In the genomic region with DNA sequence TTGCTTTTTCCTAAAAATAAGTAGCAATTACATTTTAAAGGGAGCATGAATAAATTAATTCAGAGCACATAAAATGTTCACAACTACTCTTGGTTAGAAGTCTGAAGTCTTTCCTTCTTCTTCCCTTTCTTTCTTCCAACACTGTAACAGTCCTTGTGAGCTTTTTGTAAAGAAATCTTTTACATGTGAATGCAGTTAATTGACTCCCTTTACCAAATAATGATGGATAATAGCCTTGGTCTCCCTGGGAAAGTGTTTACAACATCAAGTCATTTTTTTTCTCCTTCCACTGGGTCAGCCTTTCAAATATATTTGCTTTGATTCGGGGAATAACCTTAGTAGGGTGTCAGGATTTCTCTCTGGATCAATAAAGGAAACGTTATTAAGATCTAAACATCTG, we compare ENCODE assay signal across 24 cellular contexts. TPM values are rescaled to one million over a fixed set of nuclear protein-coding genes. Genes with fewer than 3 reads are reported as not detected.
A peak's percentile ranks its signal among the peaks of the same experiment; 100 is the strongest.
DNase-seq lines count a peak whose midpoint lies in the region; ATAC-seq and TF ChIP-seq lines count a peak whose summit lies in the region.
"Had no signal": no experiment of that assay in that cellular context is flagged by ENCODE, and none has a peak within 500 bp of the region (broad histone marks: within the 10 kb centered on the region; RNA-seq: fewer than 3 reads in every experiment).

No MANE protein-coding gene starts in this region.

- H3K9me3 Mint-ChIP-seq in GM23338 = peaks cover 17% of the 10 kb centered on the region; the same call in 2 of the 3 replicates

- peak overlapping the region; percentile 14; the same call in 1 of the 2 replicates for H3K9ac ChIP-seq in HUES64 (ENCODE audit: low read depth, low read length)
- H3K9ac ChIP-seq: BLaER1 treated with 17β-estradiol and CSF1 and Interleukin-3, amounts not matched to agents 10 nM and 100 nM had no signal

- 0 out of 2 replicates have a peak overlapping the region, but pooled peaks have one; percentile 5 for H3K4me3 ChIP-seq in GM23338
- H3K4me3 ChIP-seq in HUES64 (ENCODE audit: low read length) = no peak overlapping the region
- H3K4me3 ChIP-seq in adrenal gland = no peak overlapping the region
- H3K4me3 ChIP-seq in gastrocnemius medialis = no peak overlapping the region
- H3K4me3 ChIP-seq: BLaER1 treated with 17β-estradiol and CSF1 and Interleukin-3, amounts not matched to agents 10 nM and 100 nM had no signal

- no peak for TF ChIP-seq POLR2A in adrenal gland (IDR thresholded peaks at IDR 0.05)
- no peak for TF ChIP-seq POLR2A in gastrocnemius medialis (IDR thresholded peaks at IDR 0.05)

- peak overlapping the region; percentile 27 for H3K4me2 ChIP-seq in GM23338
- H3K4me2 ChIP-seq: BLaER1 treated with 17β-estradiol and CSF1 and Interleukin-3, amounts not matched to agents 10 nM and 100 nM had no signal

- peak overlapping the region; percentile 78 for H3K27ac ChIP-seq in GM23338 (ENCODE audit: low read depth)
- H3K27ac ChIP-seq in HUES64 (ENCODE audit: low read depth, low read length) = peak overlapping the region; percentile 81; the same call in 1 of the 2 replicates
- H3K27ac ChIP-seq in adrenal gland = no peak overlapping the region
- no peak overlapping the region for H3K27ac ChIP-seq in gastrocnemius medialis
- H3K27ac ChIP-seq: BLaER1 treated with 17β-estradiol and CSF1 and Interleukin-3, amounts not matched to agents 10 nM and 100 nM; RWPE1 had no signal

- no peak overlapping the region for H2AFZ ChIP-seq in GM23338

- H3K4me1 ChIP-seq in GM23338 (ENCODE audit: insufficient read depth) (peaks cover 51% of the 10 kb centered on the region), HUES64 (ENCODE audit: insufficient read depth, low read length) (peaks cover 66% of the 10 kb centered on the region), adrenal gland (replicated peaks in 1 of 2) (no peaks in the 10 kb centered on the region), gastrocnemius medialis (no peaks in the 10 kb centered on the region)

- H3K27me3 ChIP-seq in GM23338 (ENCODE audit: insufficient read depth) = no peaks in the 10 kb centered on the region
- no peaks in the 10 kb centered on the region for H3K27me3 ChIP-seq in HUES64 (ENCODE audit: insufficient read depth, low read length)
- no peaks in the 10 kb centered on the region for H3K27me3 ChIP-seq in adrenal gland
- no peaks in the 10 kb centered on the region for H3K27me3 ChIP-seq in gastrocnemius medialis
- H3K27me3 ChIP-seq: BLaER1 treated with 17β-estradiol and CSF1 and Interleukin-3, amounts not matched to agents 10 nM and 100 nM had no signal

- H3F3A ChIP-seq in GM23338 (replicated peaks; ENCODE audit: low read depth) = no peaks in the 10 kb centered on the region

- no peaks in the 10 kb centered on the region for H3K36me3 ChIP-seq in GM23338 (ENCODE audit: insufficient read depth)
- H3K36me3 ChIP-seq in HUES64 (ENCODE audit: insufficient read depth, low read length) = no peaks in the 10 kb centered on the region
- H3K36me3 ChIP-seq in adrenal gland (replicated peaks in 1 of 2) = no peaks in the 10 kb centered on the region
- no peaks in the 10 kb centered on the region for H3K36me3 ChIP-seq in gastrocnemius medialis
- H3K36me3 ChIP-seq: BLaER1 treated with 17β-estradiol and CSF1 and Interleukin-3, amounts not matched to agents 10 nM and 100 nM had no signal

- no peaks in the 10 kb centered on the region for H4K20me1 ChIP-seq in GM23338 (replicated peaks; ENCODE audit: insufficient read depth)
- H4K20me1 ChIP-seq: BLaER1 treated with 17β-estradiol and CSF1 and Interleukin-3, amounts not matched to agents 10 nM and 100 nM had no signal

- no peaks in the 10 kb centered on the region for H3K9me2 ChIP-seq in GM23338 (ENCODE audit: insufficient read depth)

- peak overlapping the region; percentile 49 for H3K4me3 Mint-ChIP-seq in GM23338
- H3K4me3 Mint-ChIP-seq: CD4-positive, alpha-beta T cell; T-cell had no signal

- no peaks in the 10 kb centered on the region for H3K9me3 ChIP-seq in HUES64 (ENCODE audit: insufficient read depth, low read depth, low read length)
- no peaks in the 10 kb centered on the region for H3K9me3 ChIP-seq in adrenal gland (replicated peaks in 1 of 3)
- H3K9me3 ChIP-seq in gastrocnemius medialis = no peaks in the 10 kb centered on the region
- H3K9me3 ChIP-seq: BLaER1 treated with 17β-estradiol and CSF1 and Interleukin-3, amounts not matched to agents 10 nM and 100 nM had no signal

- in situ Hi-C loops in gastrocnemius medialis (cut with MboI; ENCODE audit: low sequenced_read_pairs in 4 of 4) = no loop called here

- TF ChIP-seq CTCF in GM23338 (conservative IDR thresholded peaks at IDR 0.05; ENCODE audit: low read depth in 2 of 2) (no peak), adrenal gland (IDR thresholded peaks at IDR 0.05) (no peak), gastrocnemius medialis (IDR thresholded peaks at IDR 0.05 in 4 of 5, conservative IDR thresholded peaks at IDR 0.05 in 1 of 5) (no peak)

- no peaks in the 10 kb centered on the region for H3K79me2 ChIP-seq in GM23338 (replicated peaks; ENCODE audit: insufficient read depth)

- H3K36me3 Mint-ChIP-seq in GM23338 (ENCODE audit: low read depth) = peaks cover 21% of the 10 kb centered on the region
- H3K36me3 Mint-ChIP-seq: T-cell had no signal

- WGBS in HUES64 = no CpG with 5 or more reads among the region's 2 CpGs
- WGBS in adrenal gland, 4 donors = 44 to 68% (median 59%) methylated on average over 2 of the region's 2 CpGs

- peak overlapping the region; percentile 94 for H3K27ac Mint-ChIP-seq in GM23338
- H3K27ac Mint-ChIP-seq: CD4-positive, alpha-beta T cell; T-cell had no signal

- DNase-seq in GM23338 (ENCODE audit: low spot score) (peak; percentile 77), globus pallidus (ENCODE audit: low spot score) (peak; percentile 4), medulla oblongata (ENCODE audit: extremely low spot score) (peak; percentile 62), AG08396 (ENCODE audit: low spot score) (no peak), adrenal gland (no peak), gastrocnemius medialis (no peak)
- DNase-seq: AML-193; CD4-positive, alpha-beta T cell; KBM-7; MV-4-11; NCI-H1105; NCI-H1436 treated with DMSO at 0.1 percent for 48 hours; NCI-H2029 treated with DMSO at 0.1 percent for 48 hours; NCI-H2171 treated with DMSO at 0.1 percent for 48 hours; NCI-H345; NCI-H510A treated with DMSO at 0.1 percent for 48 hours; NCI-H82; NK-92 treated with Interleukin-12 subunit alpha and Interleukin-12 subunit beta, amount 100 ng/mL, for 24 hours; SHP77; T-cell had no signal

- H3K4me1 Mint-ChIP-seq in GM23338 = peaks cover 51% of the 10 kb centered on the region
- H3K4me1 Mint-ChIP-seq: T-cell had no signal

- intact Hi-C loops in adrenal gland (cut with DNase I) = no loop called here
- intact Hi-C loops in gastrocnemius medialis (cut with DNase I; ENCODE audit: low total_unique reads) = no loop called here

- ATAC-seq in GM23338 (peak; percentile 90), gastrocnemius medialis (no peak)
- ATAC-seq: T-cell had no signal

- H3K27me3 Mint-ChIP-seq in GM23338 (ENCODE audit: insufficient read depth, low read depth, poor library complexity) = no peaks in the 10 kb centered on the region
- H3K27me3 Mint-ChIP-seq: CD4-positive, alpha-beta T cell; T-cell had no signal

TF ChIP-seq in GM23338, 12 proteins besides CTCF, POLR2A, EP300 and RAD21:
- TF ChIP-seq NANOG (IDR thresholded peaks at IDR 0.05; ENCODE audit: borderline replicate concordance) (peak; percentile 98), POLR2AphosphoS5 (IDR thresholded peaks at IDR 0.05; ENCODE audit: low read depth) (no peak)
TF ChIP-seq in GM23338: peak in this region for 1.

RNA-seq across cellular contexts. Expression of a gene that starts 39.1 kb away (rescaled TPM):
- total RNA-seq in GM23338 (2014; rRNA removed; shearing (Covaris generic)) = 5.9 and 10.9 TPM in 2 replicates
- polyA plus RNA-seq in GM23338 (2016; fragmentation: Nextera tagmentation; extraction: Ambion mirVana) (2.6 and 3.2 TPM in 2 replicates), adrenal gland (10 to 100 TPM in 1 of 3 donors, 1 to 10 TPM in 2; 3.2 to 23.0 (median 6.2) TPM)
- polyA plus RNA-seq in HUES64 (2013, experiment 1 of 2) = 1.4 TPM
- polyA plus RNA-seq in HUES64 (2013, experiment 2 of 2) = 1.7 TPM
- total RNA-seq in adrenal gland (10 to 100 TPM; 18.2 to 37.1 (median 29.0) TPM), gastrocnemius medialis (10 to 100 TPM in 2 of 4 donors, 1 to 10 TPM in 2; 7.9 to 15.7 (median 11.6) TPM)
- total RNA-seq: HT-29 had no signal

Comparison
In these comparisons a context has a peak if more than half of its experiments do, and no peak if none do; other contexts are left out.
1. DNase-seq: peak in GM23338 (single experiment), globus pallidus (single experiment) and medulla oblongata (single experiment); none in AG08396 (single experiment), adrenal gland (0 of 7) and gastrocnemius medialis (0 of 2).
2. H3K27ac ChIP-seq: peak in GM23338 (single experiment) and HUES64 (single experiment); none in adrenal gland (0 of 5) and gastrocnemius medialis (0 of 4).